Comparison of ENCODE assay signal across 13 cellular contexts in genomic region chr3:133746722-133747086, GRCh38.
"Had no signal": no experiment of that assay in that cellular context is flagged by ENCODE, and none has a peak within 500 bp of the region (broad histone marks: within the 10 kb centered on the region; RNA-seq: fewer than 3 reads in every experiment).

No MANE protein-coding gene starts in this region.

- H3K4me1 ChIP-seq: adrenal gland, thyroid gland had no signal

- H3K4me1 Mint-ChIP-seq: activated CD4-positive, alpha-beta T cell treated with anti-CD3 and anti-CD28 coated beads, Interleukin-2, amount 10 ng/mL, durations not matched to agents 24 days and 14 days; activated T-helper 17 cell treated with anti-CD3 and anti-CD28 coated beads, Interleukin-2, amount 50 U/mL, for 72 hours had no signal

- H3K4me3 Mint-ChIP-seq: activated B cell treated with CpG ODN at 0.5 μM for 24 hours; activated CD4-positive, alpha-beta T cell treated with anti-CD3 and anti-CD28 coated beads, Interleukin-2, amount 10 ng/mL, durations not matched to agents 24 days and 14 days; activated naive CD4-positive, alpha-beta T cell treated with anti-CD3 and anti-CD28 coated beads for 36 hours; activated T-helper 17 cell treated with anti-CD3 and anti-CD28 coated beads, Interleukin-2, amount 50 U/mL, for 72 hours; nephron progenitor cell; stimulated activated naive CD8-positive, alpha-beta T cell treated with anti-CD3 and anti-CD28 coated beads, Interleukin-15, Interleukin-2, amounts not matched to agents 100 ng/mL and 50 ng/mL, for 24 hours had no signal

- H3K27me3 Mint-ChIP-seq: brain had no signal

- H3K9me3 ChIP-seq: adrenal gland, thyroid gland had no signal

- H3K36me3 ChIP-seq: adrenal gland, thyroid gland had no signal

- H3K9me3 Mint-ChIP-seq: activated B cell treated with CpG ODN at 0.5 μM for 24 hours; activated CD4-positive, alpha-beta T cell treated with anti-CD3 and anti-CD28 coated beads, Interleukin-2, amount 10 ng/mL, durations not matched to agents 24 days and 14 days; activated naive CD4-positive, alpha-beta T cell treated with anti-CD3 and anti-CD28 coated beads for 36 hours; activated T-helper 17 cell treated with anti-CD3 and anti-CD28 coated beads, Interleukin-2, amount 50 U/mL, for 72 hours; brain; nephron progenitor cell; stimulated activated naive CD8-positive, alpha-beta T cell treated with anti-CD3 and anti-CD28 coated beads, Interleukin-15, Interleukin-2, amounts not matched to agents 100 ng/mL and 50 ng/mL, for 24 hours had no signal

- ATAC-seq: activated T-helper 17 cell treated with anti-CD3 and anti-CD28 coated beads, Interleukin-2, amount 50 U/mL, for 72 hours had no signal

- H3K27me3 ChIP-seq: adrenal gland, thyroid gland had no signal

- H3K27ac ChIP-seq: adrenal gland, thyroid gland had no signal

- H3K36me3 Mint-ChIP-seq: brain had no signal

- H3K27ac Mint-ChIP-seq: activated B cell treated with CpG ODN at 0.5 μM for 24 hours; activated CD4-positive, alpha-beta T cell treated with anti-CD3 and anti-CD28 coated beads, Interleukin-2, amount 10 ng/mL, durations not matched to agents 24 days and 14 days; activated naive CD4-positive, alpha-beta T cell treated with anti-CD3 and anti-CD28 coated beads for 36 hours; activated T-helper 17 cell treated with anti-CD3 and anti-CD28 coated beads, Interleukin-2, amount 50 U/mL, for 72 hours; stimulated activated naive CD8-positive, alpha-beta T cell treated with anti-CD3 and anti-CD28 coated beads, Interleukin-15, Interleukin-2, amounts not matched to agents 100 ng/mL and 50 ng/mL, for 24 hours had no signal

- H3K4me3 ChIP-seq: adrenal gland, thyroid gland had no signal

- DNase-seq: activated B cell treated with CpG ODN at 0.5 μM for 24 hours; activated CD4-positive, alpha-beta T cell treated with anti-CD3 and anti-CD28 coated beads, Interleukin-2, amount 10 ng/mL, durations not matched to agents 24 days and 14 days; activated naive CD4-positive, alpha-beta T cell treated with anti-CD3 and anti-CD28 coated beads for 36 hours; adrenal gland; mesendoderm; nephron progenitor cell; stimulated activated CD4-positive, alpha-beta T cell treated with anti-CD3 and anti-CD28 coated beads, Interleukin-15, amount 100 ng/mL, for 24 hours; stimulated activated CD4-positive, alpha-beta T cell treated with anti-CD3 and anti-CD28 coated beads, Interleukin-4, amount 100 ng/mL, for 24 hours; T-helper 1 cell; thyroid gland had no signal
